1 cellular context compared by ENCODE assay signal in the genomic region with DNA sequence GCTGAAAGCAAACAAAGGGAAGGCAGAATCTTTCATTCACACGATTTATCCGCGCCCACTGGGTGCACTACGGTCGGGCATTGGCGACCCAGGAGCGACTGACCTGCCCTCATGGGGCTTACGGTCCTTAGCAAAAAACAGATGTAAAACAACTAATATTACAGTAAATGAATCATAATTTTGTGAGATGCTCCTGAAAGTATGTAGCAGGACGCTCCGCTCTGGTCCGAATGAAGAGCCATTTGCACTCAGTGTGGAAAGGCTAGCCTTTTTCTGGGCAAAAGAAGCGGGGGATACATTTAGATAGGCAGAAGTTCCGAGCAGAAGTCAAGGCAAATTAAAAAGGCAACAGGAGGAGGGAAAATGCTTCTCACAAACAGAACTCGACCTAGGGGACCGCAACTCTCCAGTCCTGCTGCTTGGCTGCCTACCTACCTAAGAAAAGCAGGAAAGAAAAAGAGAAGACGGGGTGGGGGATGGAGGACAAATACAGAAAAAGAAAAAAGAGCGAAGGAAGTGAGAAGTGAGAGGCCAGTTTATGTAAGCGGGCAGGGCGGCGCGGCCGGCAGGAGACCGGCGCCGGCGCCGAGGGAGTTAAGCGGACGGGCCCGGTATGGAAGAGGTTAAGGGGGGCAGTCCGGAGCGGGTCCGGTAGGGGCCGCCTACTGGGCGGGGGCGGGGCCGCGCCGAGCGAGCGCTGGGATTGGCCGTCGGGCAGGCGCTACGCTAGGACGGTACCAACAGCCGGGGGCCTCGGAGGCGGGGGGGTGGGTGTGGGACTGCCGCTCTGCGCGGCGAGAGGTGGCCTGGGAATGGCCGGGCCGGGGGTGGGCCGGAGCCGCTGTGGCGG.
TF ChIP-seq lines count a peak whose summit lies in the region.

A gene with protein sequence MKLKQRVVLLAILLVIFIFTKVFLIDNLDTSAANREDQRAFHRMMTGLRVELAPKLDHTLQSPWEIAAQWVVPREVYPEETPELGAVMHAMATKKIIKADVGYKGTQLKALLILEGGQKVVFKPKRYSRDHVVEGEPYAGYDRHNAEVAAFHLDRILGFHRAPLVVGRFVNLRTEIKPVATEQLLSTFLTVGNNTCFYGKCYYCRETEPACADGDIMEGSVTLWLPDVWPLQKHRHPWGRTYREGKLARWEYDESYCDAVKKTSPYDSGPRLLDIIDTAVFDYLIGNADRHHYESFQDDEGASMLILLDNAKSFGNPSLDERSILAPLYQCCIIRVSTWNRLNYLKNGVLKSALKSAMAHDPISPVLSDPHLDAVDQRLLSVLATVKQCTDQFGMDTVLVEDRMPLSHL (plus strand): TSS at position 770 of the 850 bp plus-strand sequence. CDS start 17,954 bp downstream, outside the sequence.

TF ChIP-seq in HEK293, 187 proteins besides CTCF, POLR2A, EP300 and RAD21 (continued from another document):
- TF ChIP-seq HOXD13 (CRISPR knock-in tag; IDR thresholded peaks at IDR 0.05; ENCODE audit: borderline replicate concordance) (no peak), ZNF548 (tag by site-specific recombination; IDR thresholded peaks at IDR 0.05) (no peak), ZNF518A (tag by site-specific recombination; conservative IDR thresholded peaks at IDR 0.05; ENCODE audit: low read depth) (no peak), ZNF366 (tag by site-specific recombination; conservative IDR thresholded peaks at IDR 0.05) (peak; percentile 72), ZNF335 (tag by site-specific recombination; conservative IDR thresholded peaks at IDR 0.05) (peak; percentile 97), ZNF449 (tag by site-specific recombination; IDR thresholded peaks at IDR 0.05) (no peak), ZNF404 (tag by site-specific recombination; IDR thresholded peaks at IDR 0.05) (no peak), PRDM1 (tag by site-specific recombination; IDR thresholded peaks at IDR 0.05) (peak; percentile 28; the same call in 1 of the 2 replicates), ZBTB21 (tag by site-specific recombination; IDR thresholded peaks at IDR 0.05) (peak; percentile 39; the same call in 1 of the 2 replicates), ZFP41 (tag by site-specific recombination; IDR thresholded peaks at IDR 0.05; ENCODE audit: borderline replicate concordance) (no peak), KLF10 (tag by site-specific recombination; IDR thresholded peaks at IDR 0.05) (peak; percentile 30; the same call in 1 of the 2 replicates), ZNF624 (tag by site-specific recombination; IDR thresholded peaks at IDR 0.05) (no peak), YY2 (tag by site-specific recombination; IDR thresholded peaks at IDR 0.05) (no peak)
